Comparison of ENCODE assay signal across 15 cellular contexts in genomic region chr3:189927975-189928895, GRCh38.
DNase-seq lines count a peak whose midpoint lies in the region; ATAC-seq, FAIRE-seq and TF ChIP-seq lines count a peak whose summit lies in the region.
"Had no signal": no experiment of that assay in that cellular context is flagged by ENCODE, and none has a peak within 500 bp of the region (broad histone marks: within the 10 kb centered on the region; RNA-seq: fewer than 3 reads in every experiment).

No MANE protein-coding gene starts in this region.

- ATAC-seq in HCT116, result no peak
- peak; percentile 96 for ATAC-seq in activated T-helper 17 cell treated with anti-CD3 and anti-CD28 coated beads, Interleukin-2, amount 50 U/mL, for 72 hours (replicated peaks)

- no TSS peak for BruUV-seq in HCT116 (replicated peaks; lab: Mats Ljungman, UMichigan)

- H3K36me3 Mint-ChIP-seq in activated T-helper 17 cell treated with anti-CD3 and anti-CD28 coated beads, Interleukin-2, amount 50 U/mL, for 72 hours (ENCODE audit: low read depth), result no peaks in the 10 kb centered on the region

- H3K27ac Mint-ChIP-seq in activated T-helper 17 cell treated with anti-CD3 and anti-CD28 coated beads, Interleukin-2, amount 50 U/mL, for 72 hours, result peak overlapping the region; percentile 83

- POLR2A ChIA-PET in HCT116 (lab: Charles Lee), result no interaction called here

- no peaks in the 10 kb centered on the region for H3K27me3 ChIP-seq in HCT116 (ENCODE audit: insufficient read depth, low read length)
- H3K27me3 ChIP-seq in keratinocyte (ENCODE audit: control insufficient read depth, extremely low read depth, insufficient read depth, low read length), result no peaks in the 10 kb centered on the region
- H3K27me3 ChIP-seq in colonic mucosa, result no peaks in the 10 kb centered on the region

- H3K79me2 ChIP-seq in HCT116 (ENCODE audit: insufficient read depth, low read length) (no peaks in the 10 kb centered on the region), keratinocyte (ENCODE audit: control insufficient read depth, insufficient read depth, low read length) (no peaks in the 10 kb centered on the region)

- dilution Hi-C loops in keratinocyte (cut with MboI; ENCODE audit: extremely low pct_ligation_motif_present, low sequenced_read_pairs), result no loop called here

- no peaks in the 10 kb centered on the region for H3K27me3 Mint-ChIP-seq in activated T-helper 17 cell treated with anti-CD3 and anti-CD28 coated beads, Interleukin-2, amount 50 U/mL, for 72 hours

- H3K4me1 ChIP-seq in HCT116 (ENCODE audit: control insufficient read depth in 1 of 2, insufficient read depth in 2 of 2, low read length in 2 of 2) (no peaks in the 10 kb centered on the region; a peak in 1 of 4 replicates), keratinocyte (ENCODE audit: control insufficient read depth, extremely low read depth, insufficient read depth, low read length) (peaks cover 23% of the 10 kb centered on the region), colonic mucosa (no peaks in the 10 kb centered on the region)
- H3K4me1 ChIP-seq: Caco-2 had no signal

- no peak for TF ChIP-seq POLR2A in HCT116 (IDR thresholded peaks at IDR 0.05; ENCODE audit: borderline replicate concordance, extremely low read depth, insufficient read depth, insufficient read length)

- FAIRE-seq in keratinocyte (lab: Jason Lieb, UNC), result peak; percentile 100
- FAIRE-seq: G401.6, kidney had no signal

- TF ChIP-seq RAD21 in HCT116 (IDR thresholded peaks at IDR 0.05; ENCODE audit: low read depth), result no peak

- DNase-seq in Daoy (ENCODE audit: low read depth) (peak; percentile 22), HCT116 (ENCODE audit: low read depth, low spot score) (no peak), keratinocyte (ENCODE audit: low read depth, low spot score) (peak; percentile 69), colonic mucosa (no peak), T1000 (lab: John Stamatoyannopoulos, UW) (no peak), HuH-7.5 (ENCODE audit: low spot score) (no peak)
- DNase-seq: activated naive CD4-positive, alpha-beta T cell; Caco-2; Karpas-422; kidney; stimulated activated CD4-positive, alpha-beta T cell treated with anti-CD3 and anti-CD28 coated beads, Interleukin-15, amount 100 ng/mL, for 24 hours had no signal

- H3K4me3 Mint-ChIP-seq in activated T-helper 17 cell treated with anti-CD3 and anti-CD28 coated beads, Interleukin-2, amount 50 U/mL, for 72 hours, result peak overlapping the region; percentile 50
- H3K4me3 Mint-ChIP-seq: neural crest cell had no signal

- H2AFZ ChIP-seq in HCT116 (ENCODE audit: low read depth, low read length, poor library complexity, severe bottlenecking) (no peak overlapping the region), keratinocyte (ENCODE audit: control insufficient read depth, low read length) (peak overlapping the region; percentile 22)

- H3K9ac ChIP-seq in HCT116 (ENCODE audit: low read length) (no peak overlapping the region), keratinocyte (ENCODE audit: control insufficient read depth, extremely low read depth, insufficient read depth, low read length) (no peak overlapping the region), colonic mucosa (ENCODE audit: low read depth in 2 of 2, low read length in 2 of 2) (no peak overlapping the region)

- intact Hi-C loops in HCT116 (cut with micrococcal nuclease), result no loop called here
- intact Hi-C loops in colonic mucosa (cut with DNase I), result no loop called here

- H3K27ac ChIP-seq in HCT116 (ENCODE audit: low read depth, low read length) (no peak overlapping the region), keratinocyte (ENCODE audit: control insufficient read depth, insufficient read depth, low read length) (peak overlapping the region; percentile 75), colonic mucosa (no peak overlapping the region)
- H3K27ac ChIP-seq: SK-N-MC had no signal

- H3K4me2 ChIP-seq in HCT116 (ENCODE audit: low read length) (no peak overlapping the region), keratinocyte (ENCODE audit: control insufficient read depth, extremely low read depth, insufficient read depth, low read depth, low read length) (no peak overlapping the region)

- no peaks in the 10 kb centered on the region for H3K9me1 ChIP-seq in keratinocyte (ENCODE audit: control insufficient read depth, extremely low read depth, insufficient read depth, low read length)

- RAD21 ChIA-PET in HCT116 (lab: Charles Lee; ENCODE audit: low non-redundant PET in 1 of 2, low total read pairs in 2 of 2, uncharacterized antibody in 2 of 2, unreplicated experiment in 2 of 2), result no interaction called here

- H3K4me1 Mint-ChIP-seq in activated T-helper 17 cell treated with anti-CD3 and anti-CD28 coated beads, Interleukin-2, amount 50 U/mL, for 72 hours, result peaks cover 14% of the 10 kb centered on the region
- H3K4me1 Mint-ChIP-seq: neural crest cell had no signal

- no peaks in the 10 kb centered on the region for H3K9me2 ChIP-seq in HCT116 (ENCODE audit: insufficient read depth)

- H3K4me3 ChIP-seq in HCT116 (replicated peaks in 1 of 2; ENCODE audit: low read depth in 1 of 2, low read length in 2 of 2) (no peak overlapping the region), keratinocyte (ENCODE audit: control insufficient read depth in 2 of 3, extremely low read depth in 1 of 3, insufficient read depth in 2 of 3, low read depth in 1 of 3, low read length in 3 of 3) (no peak overlapping the region), colonic mucosa (no peak overlapping the region)
- H3K4me3 ChIP-seq: SK-N-MC had no signal

- no peaks in the 10 kb centered on the region for H3K36me3 ChIP-seq in HCT116 (ENCODE audit: control insufficient read depth in 1 of 2, insufficient read depth in 2 of 2, low read length in 2 of 2)
- no peaks in the 10 kb centered on the region for H3K36me3 ChIP-seq in keratinocyte (ENCODE audit: control insufficient read depth in 2 of 2, extremely low read depth in 1 of 2, insufficient read depth in 2 of 2, low read length in 2 of 2)
- H3K36me3 ChIP-seq in colonic mucosa, result no peaks in the 10 kb centered on the region

- H3K9me3 ChIP-seq in HCT116 (ENCODE audit: control insufficient read depth in 1 of 2, insufficient read depth in 1 of 2, low read depth in 1 of 2, low read length in 2 of 2) (no peaks in the 10 kb centered on the region), keratinocyte (ENCODE audit: control insufficient read depth, low read depth, low read length) (no peaks in the 10 kb centered on the region), colonic mucosa (no peaks in the 10 kb centered on the region)
- H3K9me3 ChIP-seq: Caco-2 had no signal

- no peaks in the 10 kb centered on the region for H3K9me3 Mint-ChIP-seq in activated T-helper 17 cell treated with anti-CD3 and anti-CD28 coated beads, Interleukin-2, amount 50 U/mL, for 72 hours
- H3K9me3 Mint-ChIP-seq: neural crest cell had no signal

- H4K20me1 ChIP-seq in HCT116 (ENCODE audit: insufficient read depth) (no peaks in the 10 kb centered on the region), keratinocyte (ENCODE audit: control insufficient read depth, extremely low read depth, insufficient read depth, low read length) (no peaks in the 10 kb centered on the region)

- CTCF ChIA-PET in HCT116 (lab: Charles Lee), result no interaction called here

- TF ChIP-seq CTCF in HCT116 (IDR thresholded peaks at IDR 0.05 in 2 of 3, conservative IDR thresholded peaks at IDR 0.05 in 1 of 3; ENCODE audit: borderline replicate concordance in 1 of 3, insufficient read depth in 1 of 3, low read depth in 2 of 3, low read length in 2 of 3) (no peak), keratinocyte (optimal IDR thresholded peaks at IDR 0.05 in 1 of 3, IDR thresholded peaks at IDR 0.05 in 1 of 3, conservative IDR thresholded peaks at IDR 0.05 in 1 of 3; ENCODE audit: extremely low read depth in 1 of 3, insufficient read depth in 2 of 3, low read length in 3 of 3) (no peak), colonic mucosa (IDR thresholded peaks at IDR 0.05) (no peak)

TF ChIP-seq in HCT116, 20 proteins besides CTCF, POLR2A, EP300 and RAD21:
- TF ChIP-seq TCF7L2 (IDR thresholded peaks at IDR 0.05; ENCODE audit: borderline replicate concordance, extremely low read depth, insufficient read depth, insufficient read length), result no peak
- no peak for TF ChIP-seq EZH2 (IDR thresholded peaks at IDR 0.05)
- TF ChIP-seq ZNF274 (IDR thresholded peaks at IDR 0.05; ENCODE audit: low read depth, low read length), result no peak
- TF ChIP-seq, protein P1, sequence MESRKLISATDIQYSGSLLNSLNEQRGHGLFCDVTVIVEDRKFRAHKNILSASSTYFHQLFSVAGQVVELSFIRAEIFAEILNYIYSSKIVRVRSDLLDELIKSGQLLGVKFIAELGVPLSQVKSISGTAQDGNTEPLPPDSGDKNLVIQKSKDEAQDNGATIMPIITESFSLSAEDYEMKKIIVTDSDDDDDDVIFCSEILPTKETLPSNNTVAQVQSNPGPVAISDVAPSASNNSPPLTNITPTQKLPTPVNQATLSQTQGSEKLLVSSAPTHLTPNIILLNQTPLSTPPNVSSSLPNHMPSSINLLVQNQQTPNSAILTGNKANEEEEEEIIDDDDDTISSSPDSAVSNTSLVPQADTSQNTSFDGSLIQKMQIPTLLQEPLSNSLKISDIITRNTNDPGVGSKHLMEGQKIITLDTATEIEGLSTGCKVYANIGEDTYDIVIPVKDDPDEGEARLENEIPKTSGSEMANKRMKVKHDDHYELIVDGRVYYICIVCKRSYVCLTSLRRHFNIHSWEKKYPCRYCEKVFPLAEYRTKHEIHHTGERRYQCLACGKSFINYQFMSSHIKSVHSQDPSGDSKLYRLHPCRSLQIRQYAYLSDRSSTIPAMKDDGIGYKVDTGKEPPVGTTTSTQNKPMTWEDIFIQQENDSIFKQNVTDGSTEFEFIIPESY (IDR thresholded peaks at IDR 0.05; ENCODE audit: extremely low read depth, insufficient replicate concordance, low read length), result no peak
- no peak for TF ChIP-seq SRF (IDR thresholded peaks at IDR 0.05; ENCODE audit: low read depth)
- TF ChIP-seq ZFX (IDR thresholded peaks at IDR 0.05), result no peak
- TF ChIP-seq FOSL1 (IDR thresholded peaks at IDR 0.05; ENCODE audit: low read depth), result 0 out of 2 replicates have a peak, but pooled peaks have one; percentile 21
- TF ChIP-seq YY1 (IDR thresholded peaks at IDR 0.05; ENCODE audit: extremely low read depth, insufficient replicate concordance, low read depth, low read length), result no peak
- peak; percentile 14; the same call in 1 of the 2 replicates for TF ChIP-seq JUND (IDR thresholded peaks at IDR 0.05)
- peak; percentile 37; the same call in 1 of the 2 replicates for TF ChIP-seq SP1 (IDR thresholded peaks at IDR 0.05; ENCODE audit: low read depth)
- TF ChIP-seq ELF1 (IDR thresholded peaks at IDR 0.05; ENCODE audit: borderline replicate concordance, low read depth), result no peak

Comparison
In these comparisons a context has a peak if more than half of its experiments do, and no peak if none do; other contexts are left out.
1. DNase-seq: peak in Daoy (single experiment) and keratinocyte (single experiment); none in HCT116 (single experiment), colonic mucosa (single experiment), T1000 (single experiment) and HuH-7.5 (single experiment).